Comparison of ENCODE assay signal across 21 cellular contexts in genomic region chr2:191166756-191167445, GRCh38. TPM values are rescaled to one million over a fixed set of nuclear protein-coding genes. Genes with fewer than 3 reads are reported as not detected.
DNase-seq lines count a peak whose midpoint lies in the region; ATAC-seq and TF ChIP-seq lines count a peak whose summit lies in the region.
"Had no signal": no experiment of that assay in that cellular context is flagged by ENCODE, and none has a peak within 500 bp of the region (broad histone marks: within the 10 kb centered on the region; RNA-seq: fewer than 3 reads in every experiment).

No MANE protein-coding gene starts in this region.

- no peak overlapping the region for H3K4me3 Mint-ChIP-seq in endodermal cell
- H3K4me3 Mint-ChIP-seq: CD14-positive monocyte; naive thymus-derived CD4-positive, alpha-beta T cell; stimulated activated memory B cell treated with anti-CD40 and anti-IgM and Interleukin-4, amounts not matched to agents 10 μg/mL and 1 μg/mL and 100 μg/mL, for 72 hours had no signal

- H3K9me3 Mint-ChIP-seq in endodermal cell, result peaks cover 3% of the 10 kb centered on the region
- H3K9me3 Mint-ChIP-seq: CD14-positive monocyte; naive thymus-derived CD4-positive, alpha-beta T cell; stimulated activated memory B cell treated with anti-CD40 and anti-IgM and Interleukin-4, amounts not matched to agents 10 μg/mL and 1 μg/mL and 100 μg/mL, for 72 hours had no signal

- no peak for DNase-seq in heart left ventricle
- no peak for DNase-seq in Right ventricle myocardium superior
- no peak for DNase-seq in endodermal cell
- DNase-seq in mesendoderm, result peak; percentile 73
- DNase-seq in transverse colon, result no peak
- no peak for DNase-seq in C1 segment of cervical spinal cord (lab: John Stamatoyannopoulos, UW)
- DNase-seq in NCI-H748 treated with DMSO at 0.1 percent for 48 hours (lab: John Stamatoyannopoulos, UW), result no peak
- DNase-seq: activated CD4-positive, alpha-beta T cell treated with anti-CD3 and anti-CD28 coated beads, Interleukin-2, amount 50 U/mL, for 4 hours; activated naive CD4-positive, alpha-beta T cell treated with Interleukin-2 at 50 U/mL for 16 hours; activated T-cell treated with anti-CD3 and anti-CD28 coated beads for 4 hours; Karpas-422; lower lobe of right lung; naive thymus-derived CD4-positive, alpha-beta T cell; posterior cingulate gyrus; RPMI8226; stimulated activated CD4-positive, alpha-beta T cell treated with anti-CD3 and anti-CD28 coated beads, Interleukin-12 subunit alpha, Interleukin-12 subunit beta, amount 100 ng/mL, for 4 hours had no signal

- no peak overlapping the region for H4K8ac ChIP-seq in mesendoderm (ENCODE audit: low read depth, low read length)

- TF ChIP-seq POLR2A in heart left ventricle (IDR thresholded peaks at IDR 0.05) (no peak), transverse colon (IDR thresholded peaks at IDR 0.05) (no peak)

- no peaks in the 10 kb centered on the region for H3K36me3 Mint-ChIP-seq in endodermal cell (ENCODE audit: low read depth)
- H3K36me3 Mint-ChIP-seq: CD14-positive monocyte; stimulated activated memory B cell treated with anti-CD40 and anti-IgM and Interleukin-4, amounts not matched to agents 10 μg/mL and 1 μg/mL and 100 μg/mL, for 72 hours had no signal

- no peaks in the 10 kb centered on the region for H3K79me2 ChIP-seq in mesendoderm (ENCODE audit: control insufficient read depth, insufficient read depth, low read length)

- no peaks in the 10 kb centered on the region for H3K79me1 ChIP-seq in mesendoderm (ENCODE audit: low read length)

- no peak overlapping the region for H2BK5ac ChIP-seq in mesendoderm (ENCODE audit: low read length)

- no peak overlapping the region for H3K4me3 ChIP-seq in heart left ventricle
- no peak overlapping the region for H3K4me3 ChIP-seq in endodermal cell (ENCODE audit: low read length)
- H3K4me3 ChIP-seq in mesendoderm (ENCODE audit: low read length), result no peak overlapping the region
- H3K4me3 ChIP-seq in transverse colon, result no peak overlapping the region
- H3K4me3 ChIP-seq: lower lobe of right lung, tibial artery had no signal

- no peaks in the 10 kb centered on the region for H3K9me3 ChIP-seq in heart left ventricle
- peaks cover 2% of the 10 kb centered on the region for H3K9me3 ChIP-seq in endodermal cell (ENCODE audit: control insufficient read depth, low read length)
- no peaks in the 10 kb centered on the region for H3K9me3 ChIP-seq in transverse colon
- H3K9me3 ChIP-seq: lower lobe of right lung, tibial artery had no signal

- peaks cover 0 to 39% (median 23%) of the 10 kb centered on the region in 12 donors for H3K4me1 ChIP-seq in heart left ventricle
- H3K4me1 ChIP-seq in endodermal cell (ENCODE audit: control insufficient read depth, insufficient read depth, low read length), result peaks cover 32% of the 10 kb centered on the region
- peaks cover 4% of the 10 kb centered on the region for H3K4me1 ChIP-seq in mesendoderm (ENCODE audit: control insufficient read depth, low read depth, low read length)
- peaks cover 0 to 39% (median 17%) of the 10 kb centered on the region in 4 donors for H3K4me1 ChIP-seq in transverse colon

- H3K56ac ChIP-seq in mesendoderm (ENCODE audit: low read length), result no peak overlapping the region

- no peak overlapping the region for H3K4me2 ChIP-seq in mesendoderm (ENCODE audit: low read length)

- no peak for TF ChIP-seq EP300 in transverse colon (IDR thresholded peaks at IDR 0.05; ENCODE audit: low read depth)

- intact Hi-C loops in heart left ventricle (cut with DNase I) (loop anchor here (1.0 to 10.0 kb wide), 8 partner anchors 50 to 520 kb away; no protein-coding TSS in a partner anchor), Right ventricle myocardium superior (cut with DNase I) (loop anchor here (5.0 kb wide), 1 partner anchor 350 kb away; no protein-coding TSS in a partner anchor), transverse colon (cut with DNase I; ENCODE audit: low total_unique reads) (loop anchor here (10.0 kb wide), 1 partner anchor 348 kb away; no protein-coding TSS in a partner anchor)

- H2BK15ac ChIP-seq in mesendoderm (replicated peaks; ENCODE audit: low read depth), result no peak overlapping the region

- peak overlapping the region; percentile 83 for H3K27ac Mint-ChIP-seq in endodermal cell
- H3K27ac Mint-ChIP-seq: CD14-positive monocyte; naive thymus-derived CD4-positive, alpha-beta T cell; stimulated activated memory B cell treated with anti-CD40 and anti-IgM and Interleukin-4, amounts not matched to agents 10 μg/mL and 1 μg/mL and 100 μg/mL, for 72 hours had no signal

- ATAC-seq in heart left ventricle, result peak in 1 of 4 donors; percentile 44
- no peak for ATAC-seq in Right ventricle myocardium superior (ENCODE audit: poor library complexity)
- no peak for ATAC-seq in GM21360 (IDR thresholded peaks at IDR 0.05; ENCODE audit: unreplicated experiment)
- ATAC-seq: naive thymus-derived CD4-positive, alpha-beta T cell; stimulated activated memory B cell treated with anti-CD40 and anti-IgM and Interleukin-4, amounts not matched to agents 10 μg/mL and 1 μg/mL and 100 μg/mL, for 72 hours had no signal

- H3K27me3 Mint-ChIP-seq in endodermal cell (ENCODE audit: insufficient read depth), result peaks cover 7% of the 10 kb centered on the region

- no peak overlapping the region for H4K5ac ChIP-seq in mesendoderm (ENCODE audit: low read length)

- H3K4me1 Mint-ChIP-seq in endodermal cell, result peaks cover 71% of the 10 kb centered on the region

- no peaks in the 10 kb centered on the region for H3K36me3 ChIP-seq in heart left ventricle
- no peaks in the 10 kb centered on the region for H3K36me3 ChIP-seq in endodermal cell (ENCODE audit: control insufficient read depth, insufficient read depth, low read length)
- H3K36me3 ChIP-seq in mesendoderm (ENCODE audit: control insufficient read depth, insufficient read depth, low read length), result no peaks in the 10 kb centered on the region
- H3K36me3 ChIP-seq in transverse colon, result no peaks in the 10 kb centered on the region
- H3K36me3 ChIP-seq: lower lobe of right lung, tibial artery had no signal

- H3K4ac ChIP-seq in mesendoderm (ENCODE audit: low read depth, low read length), result no peak overlapping the region

- in situ Hi-C loops in transverse colon (cut with MboI; ENCODE audit: low pct_ligation_motif_present in 1 of 4, low pct_unique_long_range_greater_than_20kb in 1 of 4, low sequenced_read_pairs in 3 of 4), result loop anchor here in 3 of 4 donors (5.0 to 25.0 kb wide), 5 partner anchors 328 to 520 kb away; partner anchors contain the start of gene NABP1 (in 1 of the 3)

- TF ChIP-seq CTCF in heart left ventricle (IDR thresholded peaks at IDR 0.05), result no peak
- TF ChIP-seq CTCF in endodermal cell (conservative IDR thresholded peaks at IDR 0.05), result no peak
- no peak for TF ChIP-seq CTCF in transverse colon (IDR thresholded peaks at IDR 0.05)

- no peak overlapping the region for H2AK5ac ChIP-seq in mesendoderm (ENCODE audit: low read length)

- H3K27ac ChIP-seq in heart left ventricle (peak overlapping the region in 7 of 12 donors; percentile 3 to 56 (median 33)), endodermal cell (ENCODE audit: low read depth, low read length) (peak overlapping the region; percentile 18), mesendoderm (ENCODE audit: low read depth, low read length) (peak overlapping the region; percentile 3), transverse colon (peak overlapping the region in 3 of 4 donors; percentile 13 to 29 (median 27))
- H3K27ac ChIP-seq: lower lobe of right lung, tibial artery, VCaP had no signal

- WGBS in heart left ventricle, 4 donors, result 66 to 85% (median 75%) methylated on average over 4 of the region's 4 CpGs
- 75 to 78% methylated on average over 3 to 4 of the region's 4 CpGs for WGBS in endodermal cell (ENCODE audit: insufficient coverage in 1 of 2, insufficient read length in 1 of 2), 2 experiments
- WGBS in mesendoderm (ENCODE audit: extremely low coverage, insufficient coverage, low lambda C conversion rate), result no CpG with 5 or more reads among the region's 4 CpGs
- WGBS in transverse colon (ENCODE audit: low coverage in 1 of 2), 2 donors, result 72% methylated on average over 4 of the region's 4 CpGs; no CpG with 5 or more reads in 1 of the 2 donors

- H3K27me3 ChIP-seq in heart left ventricle (no peaks in the 10 kb centered on the region), endodermal cell (ENCODE audit: control insufficient read depth, insufficient read depth, low read length, poor library complexity, severe bottlenecking) (no peaks in the 10 kb centered on the region), mesendoderm (ENCODE audit: insufficient read depth, low read length, poor library complexity) (no peaks in the 10 kb centered on the region), transverse colon (no peaks in the 10 kb centered on the region)
- H3K27me3 ChIP-seq: tibial artery had no signal

- peak overlapping the region; percentile 48 for H3K9ac ChIP-seq in endodermal cell (ENCODE audit: extremely low read depth, low read length, poor library complexity, severe bottlenecking)
- H3K9ac ChIP-seq in mesendoderm (ENCODE audit: low read length), result no peak overlapping the region

- H3K23ac ChIP-seq in mesendoderm (ENCODE audit: low read length), result no peak overlapping the region

- H2BK120ac ChIP-seq in mesendoderm (ENCODE audit: low read depth, low read length), result no peak overlapping the region

- no peak overlapping the region for H3K18ac ChIP-seq in mesendoderm (ENCODE audit: low read length)

RNA-seq across cellular contexts. Expression of gene STAT4, which starts 16.1 kb away (rescaled TPM):
- total RNA-seq in heart left ventricle (10 to 100 TPM in 3 of 9 donors, 1 to 10 TPM in 3, under 1 TPM in 3; 0.32 to 21.5 (median 3.1) TPM), Right ventricle myocardium superior (0.70 TPM), endodermal cell (1 to 10 TPM; 3.2 to 8.8 TPM), transverse colon (1 to 10 TPM in 2 of 4 donors, not detected in 2; 3.1 to 9.1 TPM)
- polyA plus RNA-seq in heart left ventricle, result 1 to 10 TPM in 1 of 2 donors, under 1 TPM in 1; 0.53 to 1.1 TPM
- 2.2 TPM for polyA plus RNA-seq in endodermal cell (2013, experiment 1 of 2)
- polyA plus RNA-seq in endodermal cell (2013, experiment 2 of 2), result 3.2 TPM
- polyA plus RNA-seq in mesendoderm (2013, experiment 1 of 2), result 0.14 TPM
- polyA plus RNA-seq in mesendoderm (2013, experiment 2 of 2), result 0.32 TPM
